ENCODE assay signal across 8 cellular contexts in the genomic region with DNA sequence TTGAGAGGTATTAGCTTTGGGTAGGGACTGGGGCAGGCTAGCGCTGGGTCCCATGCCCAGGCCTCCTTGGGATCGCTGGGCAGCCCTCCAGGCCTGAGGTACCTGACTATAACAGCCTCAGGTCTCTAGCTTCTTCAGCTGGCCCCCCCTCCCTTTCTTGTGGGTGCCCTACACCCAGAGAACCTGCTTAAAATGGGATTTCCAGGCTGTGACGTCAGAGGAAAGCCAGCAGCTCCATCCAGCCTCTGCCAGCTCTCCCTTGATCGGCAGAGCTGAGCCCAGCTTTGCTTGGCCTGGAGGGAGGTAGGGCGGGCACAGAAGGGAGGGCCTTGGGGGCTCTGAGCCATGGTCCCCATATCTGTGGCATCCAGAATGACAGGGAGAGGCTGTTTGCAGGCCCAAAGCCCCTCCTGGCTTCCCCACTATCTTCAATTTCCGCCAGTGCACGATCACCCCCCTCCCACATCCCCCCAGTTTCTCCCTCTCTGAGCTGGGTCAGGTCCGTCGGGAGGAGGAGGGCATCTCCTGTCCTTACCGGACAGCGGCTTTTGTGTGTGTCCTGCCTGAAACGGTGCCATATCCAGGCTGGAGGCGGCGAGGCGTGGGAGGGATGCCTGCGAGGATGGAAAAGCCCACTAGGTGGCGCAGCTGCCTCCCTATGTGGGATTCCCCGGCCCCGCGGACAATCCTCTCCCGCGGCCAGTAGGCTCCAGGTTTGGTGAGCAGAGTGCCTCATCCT. TPM values are rescaled to one million over a fixed set of nuclear protein-coding genes. Genes with fewer than 3 reads are reported as not detected.
DNase-seq lines count a peak whose midpoint lies in the region; ATAC-seq, FAIRE-seq and TF ChIP-seq lines count a peak whose summit lies in the region.

No MANE protein-coding gene starts in this region.

- no peaks in the 10 kb centered on the region for H3K9me3 ChIP-seq in keratinocyte (ENCODE audit: control insufficient read depth, low read depth, low read length)

- H3K27ac ChIP-seq in keratinocyte (ENCODE audit: control insufficient read depth, insufficient read depth, low read length), result no peak overlapping the region

- no peaks in the 10 kb centered on the region for H3K9me1 ChIP-seq in keratinocyte (ENCODE audit: control insufficient read depth, extremely low read depth, insufficient read depth, low read length)

- TF ChIP-seq CTCF in GM10266 (IDR thresholded peaks at IDR 0.05; ENCODE audit: control insufficient read depth, insufficient read depth, low read depth, missing control alignments), result peak; percentile 90
- peak; percentile 95 for TF ChIP-seq CTCF in bronchial epithelial cell (IDR thresholded peaks at IDR 0.05; ENCODE audit: insufficient read depth, low read length, severe bottlenecking)
- TF ChIP-seq CTCF in keratinocyte (optimal IDR thresholded peaks at IDR 0.05 in 1 of 3, IDR thresholded peaks at IDR 0.05 in 1 of 3, conservative IDR thresholded peaks at IDR 0.05 in 1 of 3; ENCODE audit: extremely low read depth in 1 of 3, insufficient read depth in 2 of 3, low read length in 3 of 3), result peak; percentile 94 to 99 (median 98)

- dilution Hi-C loops in keratinocyte (cut with MboI; ENCODE audit: extremely low pct_ligation_motif_present, low sequenced_read_pairs), result no loop called here

- no peaks in the 10 kb centered on the region for H4K20me1 ChIP-seq in keratinocyte (ENCODE audit: control insufficient read depth, extremely low read depth, insufficient read depth, low read length)

- peaks cover 2% of the 10 kb centered on the region for H3K4me1 ChIP-seq in keratinocyte (ENCODE audit: control insufficient read depth, extremely low read depth, insufficient read depth, low read length)

- peak overlapping the region; percentile 78 for H3K4me2 ChIP-seq in keratinocyte (ENCODE audit: control insufficient read depth, extremely low read depth, insufficient read depth, low read depth, low read length)

- DNase-seq in GM10266 (ENCODE audit: extremely low spot score) (peak; percentile 91), NCI-H2227 (lab: John Stamatoyannopoulos, UW; ENCODE audit: unreplicated experiment) (peak; percentile 86), bronchial epithelial cell (ENCODE audit: low read depth) (peak; percentile 56), keratinocyte (ENCODE audit: low read depth, low spot score) (no peak)
- peak; percentile 59 for DNase-seq in activated CD4-positive, CD25-positive, alpha-beta regulatory T cell treated with anti-CD3 and anti-CD28 coated beads, Interleukin-2, amount 50 U/mL, for 16 hours (ENCODE audit: low read depth, low spot score)
- peak; percentile 67 to 79 for DNase-seq in stimulated activated CD4-positive, alpha-beta T cell treated with anti-CD3 and anti-CD28 coated beads, Interleukin-15, amount 100 ng/mL, for 48 hours (ENCODE audit: low read depth in 2 of 2)

- peak overlapping the region; percentile 86 for H2AFZ ChIP-seq in keratinocyte (ENCODE audit: control insufficient read depth, low read length)

- H3K36me3 ChIP-seq in bronchial epithelial cell (ENCODE audit: control insufficient read depth, insufficient read depth, low read length) (no peaks in the 10 kb centered on the region), keratinocyte (ENCODE audit: control insufficient read depth in 2 of 2, extremely low read depth in 1 of 2, insufficient read depth in 2 of 2, low read length in 2 of 2) (no peaks in the 10 kb centered on the region)

- H3K4me3 ChIP-seq in bronchial epithelial cell (ENCODE audit: low read depth, low read length) (no peak overlapping the region), keratinocyte (ENCODE audit: control insufficient read depth in 2 of 3, extremely low read depth in 1 of 3, insufficient read depth in 2 of 3, low read depth in 1 of 3, low read length in 3 of 3) (peak overlapping the region in 1 of 3 experiments; percentile 13)

- peak; percentile 62 for ATAC-seq in HG02884 (IDR thresholded peaks at IDR 0.05; ENCODE audit: unreplicated experiment)
- ATAC-seq in GM21737 (IDR thresholded peaks at IDR 0.05; ENCODE audit: unreplicated experiment), result no peak

- H3K27me3 ChIP-seq in bronchial epithelial cell (ENCODE audit: control insufficient read depth, insufficient read depth, low read length) (no peaks in the 10 kb centered on the region), keratinocyte (ENCODE audit: control insufficient read depth, extremely low read depth, insufficient read depth, low read length) (no peaks in the 10 kb centered on the region)

- peak overlapping the region; percentile 59 for H3K9ac ChIP-seq in keratinocyte (ENCODE audit: control insufficient read depth, extremely low read depth, insufficient read depth, low read length)

- H3K79me2 ChIP-seq in keratinocyte (ENCODE audit: control insufficient read depth, insufficient read depth, low read length), result no peaks in the 10 kb centered on the region

- FAIRE-seq in bronchial epithelial cell (lab: Jason Lieb, UNC), result no peak
- peak; percentile 83 for FAIRE-seq in keratinocyte (lab: Jason Lieb, UNC)

RNA-seq across cellular contexts. Expression of a gene that starts 10.8 kb away (rescaled TPM):
- total RNA-seq in bronchial epithelial cell, result 2.4 and 4.5 TPM in 2 replicates
- 0.19 to 0.41 TPM (median 0.35 TPM) in 3 replicates for polyA plus RNA-seq in keratinocyte
- not detected for polyA plus RNA-seq in keratinocyte (2011; ENCODE audit: low read depth)
- polyA plus RNA-seq in keratinocyte (2011; cell fraction: cytosol; rRNA removed), result 0.21 and 0.35 TPM in 2 replicates
- 0.23 and 0.29 TPM in 2 replicates for polyA plus RNA-seq in keratinocyte (2011; cell fraction: nucleus; rRNA removed)
- 0.27 and 0.69 TPM in 2 replicates for polyA plus RNA-seq in keratinocyte (2012; ENCODE audit: low replicate concordance)
- 7.4 TPM in 1 of 3 replicates, not detected in the others for polyA minus RNA-seq in keratinocyte
- 0.96 TPM for polyA minus RNA-seq in keratinocyte (2011; cell fraction: cytosol; rRNA and poly(A)+ RNA removed)
- not detected in 2 replicates for polyA minus RNA-seq in keratinocyte (2011; cell fraction: nucleus; rRNA and poly(A)+ RNA removed)

RNA-seq across cellular contexts. Expression of a gene that starts 15.6 kb away (rescaled TPM):
- 6.1 and 9.0 TPM in 2 replicates for total RNA-seq in bronchial epithelial cell
- 2.8 to 7.0 TPM (median 5.6 TPM) in 3 replicates for polyA plus RNA-seq in keratinocyte
- polyA plus RNA-seq in keratinocyte (2011; ENCODE audit: low read depth), result 97.2 TPM
- 10.2 and 11.2 TPM in 2 replicates for polyA plus RNA-seq in keratinocyte (2011; cell fraction: cytosol; rRNA removed)
- 24.6 and 29.8 TPM in 2 replicates for polyA plus RNA-seq in keratinocyte (2011; cell fraction: nucleus; rRNA removed)
- 9.1 and 116 TPM in 2 replicates for polyA plus RNA-seq in keratinocyte (2012; ENCODE audit: low replicate concordance)
- polyA minus RNA-seq in keratinocyte, result 6.4 to 11.1 TPM (median 9.3 TPM) in 3 replicates
- polyA minus RNA-seq in keratinocyte (2011; cell fraction: cytosol; rRNA and poly(A)+ RNA removed), result 15.0 TPM
- 9.7 and 12.6 TPM in 2 replicates for polyA minus RNA-seq in keratinocyte (2011; cell fraction: nucleus; rRNA and poly(A)+ RNA removed)
